Comparison of ENCODE assay signal across 20 cellular contexts in genomic region chrX:39704590-39704989, GRCh38.
"Had no signal": no experiment of that assay in that cellular context is flagged by ENCODE, and none has a peak within 500 bp of the region (broad histone marks: within the 10 kb centered on the region; RNA-seq: fewer than 3 reads in every experiment).

No MANE protein-coding gene starts in this region.

- ATAC-seq: naive thymus-derived CD4-positive, alpha-beta T cell; natural killer cell treated with Interleukin-12 subunit alpha and Interleukin-12 subunit beta and Interleukin-15 and Interleukin-18, amount 100 ng/mL, for 72 hours; stimulated activated memory B cell treated with anti-CD40 and anti-IgM and Interleukin-4, amounts not matched to agents 10 μg/mL and 1 μg/mL and 100 μg/mL, for 72 hours; stimulated activated naive CD8-positive, alpha-beta T cell treated with anti-CD3 and anti-CD28 coated beads, Interleukin-15, amount 100 ng/mL, for 72 hours had no signal

- H3K4me3 Mint-ChIP-seq: mesothelial cell of epicardium; naive thymus-derived CD4-positive, alpha-beta T cell; natural killer cell treated with Interleukin-12 subunit alpha and Interleukin-12 subunit beta and Interleukin-15 and Interleukin-18, amount 100 ng/mL, for 72 hours; stimulated activated memory B cell treated with anti-CD40 and anti-IgM and Interleukin-4, amounts not matched to agents 10 μg/mL and 1 μg/mL and 100 μg/mL, for 72 hours; stimulated activated naive CD8-positive, alpha-beta T cell treated with anti-CD3 and anti-CD28 coated beads, Interleukin-15, amount 100 ng/mL, for 72 hours had no signal

- H3K4me3 ChIP-seq: left lung, lung, ovary, right atrium auricular region, skin epidermis, thyroid gland, transverse colon, upper lobe of left lung, vagina had no signal

- H3K36me3 Mint-ChIP-seq: mesothelial cell of epicardium; naive thymus-derived CD4-positive, alpha-beta T cell; natural killer cell treated with Interleukin-12 subunit alpha and Interleukin-12 subunit beta and Interleukin-15 and Interleukin-18, amount 100 ng/mL, for 72 hours; stimulated activated memory B cell treated with anti-CD40 and anti-IgM and Interleukin-4, amounts not matched to agents 10 μg/mL and 1 μg/mL and 100 μg/mL, for 72 hours had no signal

- H3K27ac ChIP-seq: left lung, ovary, right atrium auricular region, skin epidermis, thyroid gland, transverse colon, upper lobe of left lung, vagina had no signal

- H3K27ac Mint-ChIP-seq: mesothelial cell of epicardium; naive thymus-derived CD4-positive, alpha-beta T cell; natural killer cell treated with Interleukin-12 subunit alpha and Interleukin-12 subunit beta and Interleukin-15 and Interleukin-18, amount 100 ng/mL, for 72 hours; progenitor cell of endocrine pancreas; stimulated activated memory B cell treated with anti-CD40 and anti-IgM and Interleukin-4, amounts not matched to agents 10 μg/mL and 1 μg/mL and 100 μg/mL, for 72 hours; stimulated activated naive CD8-positive, alpha-beta T cell treated with anti-CD3 and anti-CD28 coated beads, Interleukin-15, amount 100 ng/mL, for 72 hours had no signal

- H3K9me3 Mint-ChIP-seq: natural killer cell treated with Interleukin-12 subunit alpha and Interleukin-12 subunit beta and Interleukin-15 and Interleukin-18, amount 100 ng/mL, for 72 hours had no signal

- H3K27me3 Mint-ChIP-seq: stimulated activated naive CD8-positive, alpha-beta T cell treated with anti-CD3 and anti-CD28 coated beads, Interleukin-15, amount 100 ng/mL, for 72 hours had no signal

- H3K9me3 ChIP-seq: left lung, ovary, thyroid gland, transverse colon, vagina had no signal

- H3K36me3 ChIP-seq: left lung, ovary, right atrium auricular region, thyroid gland, transverse colon, upper lobe of left lung, vagina had no signal

- H3K4me1 ChIP-seq: left lung, right atrium auricular region, transverse colon, upper lobe of left lung, vagina had no signal

- H3K27me3 ChIP-seq: left lung, ovary, right atrium auricular region, thyroid gland, transverse colon, upper lobe of left lung, vagina had no signal

- DNase-seq: naive thymus-derived CD4-positive, alpha-beta T cell; stimulated activated CD4-positive, alpha-beta T cell treated with anti-CD3 and anti-CD28 coated beads, Interleukin-1b, Interleukin-23, amount 100 ng/mL, for 48 hours; stimulated activated CD4-positive, alpha-beta T cell treated with anti-CD3 and anti-CD28 coated beads, Interleukin-2, amount 100 ng/mL, for 48 hours; stimulated activated CD4-positive, alpha-beta T cell treated with anti-CD3 and anti-CD28 coated beads, Interleukin-4, amount 100 ng/mL, for 4 hours; stimulated activated CD8-positive, alpha-beta memory T cell treated with anti-CD3 and anti-CD28 coated beads, Interleukin-4, amount 100 ng/mL, for 48 hours; stimulated activated naive CD4-positive, alpha-beta T cell treated with Interleukin-2 at 50 U/mL for 16 hours; stimulated activated naive CD8-positive, alpha-beta T cell treated with anti-CD3 and anti-CD28 coated beads, Interleukin-15, amount 100 ng/mL, for 72 hours had no signal

- H3K4me1 Mint-ChIP-seq: mesothelial cell of epicardium; stimulated activated memory B cell treated with anti-CD40 and anti-IgM and Interleukin-4, amounts not matched to agents 10 μg/mL and 1 μg/mL and 100 μg/mL, for 72 hours; stimulated activated naive CD8-positive, alpha-beta T cell treated with anti-CD3 and anti-CD28 coated beads, Interleukin-15, amount 100 ng/mL, for 72 hours had no signal
